ENCODE assay signal across 25 cellular contexts in genomic region chr6:47426524-47427302, GRCh38. TPM values are rescaled to one million over a fixed set of nuclear protein-coding genes. Genes with fewer than 3 reads are reported as not detected.
DNase-seq lines count a peak whose midpoint lies in the region; ATAC-seq, FAIRE-seq and TF ChIP-seq lines count a peak whose summit lies in the region.
"Had no signal": no experiment of that assay in that cellular context is flagged by ENCODE, and none has a peak within 500 bp of the region (broad histone marks: within the 10 kb centered on the region; RNA-seq: fewer than 3 reads in every experiment).

No MANE protein-coding gene starts in this region.

- no peak overlapping the region for H3K4me3 ChIP-seq in fibroblast of mammary gland (ENCODE audit: control insufficient read depth, low read depth, low read length)
- H3K4me3 ChIP-seq: Peyer's patch, SK-N-MC had no signal

- peaks cover 23% of the 10 kb centered on the region for H3K9me3 Mint-ChIP-seq in activated CD8-positive, alpha-beta T cell treated with anti-CD3 and anti-CD28 coated beads, Interleukin-2, amount 10 ng/mL, durations not matched to agents 7 days and 5 days (ENCODE audit: insufficient read depth)
- peaks cover 12% of the 10 kb centered on the region for H3K9me3 Mint-ChIP-seq in activated CD8-positive, alpha-beta T cell treated with anti-CD3 and anti-CD28 coated beads for 36 hours

- intact Hi-C loops in activated CD8-positive, alpha-beta T cell treated with anti-CD3 and anti-CD28 coated beads for 36 hours (cut with micrococcal nuclease): no loop called here

- no peak for TF ChIP-seq CTCF in activated CD8-positive, alpha-beta T cell treated with anti-CD3 and anti-CD28 coated beads for 36 hours (IDR thresholded peaks at IDR 0.05)
- no peak for TF ChIP-seq CTCF in fibroblast of mammary gland (conservative IDR thresholded peaks at IDR 0.05; ENCODE audit: control insufficient read depth, insufficient read depth, low read depth, low read length)

- H3K27ac Mint-ChIP-seq in activated CD8-positive, alpha-beta T cell treated with anti-CD3 and anti-CD28 coated beads, Interleukin-2, amount 10 ng/mL, durations not matched to agents 7 days and 5 days: peak overlapping the region; percentile 31
- H3K27ac Mint-ChIP-seq in activated CD8-positive, alpha-beta T cell treated with anti-CD3 and anti-CD28 coated beads for 36 hours: no peak overlapping the region
- H3K27ac Mint-ChIP-seq: CD8-positive, alpha-beta memory T cell; IgD-negative memory B cell had no signal

- no peak for DNase-seq in activated CD8-positive, alpha-beta T cell treated with anti-CD3 and anti-CD28 coated beads, Interleukin-2, amount 10 ng/mL, durations not matched to agents 7 days and 5 days
- no peak for DNase-seq in activated CD8-positive, alpha-beta T cell treated with anti-CD3 and anti-CD28 coated beads for 36 hours
- DNase-seq in amniotic epithelial cell (ENCODE audit: low read depth) (peak; percentile 46), fibroblast of mammary gland (ENCODE audit: low read depth) (peak; percentile 11), urothelium cell line (ENCODE audit: low spot score) (no peak), NCI-H1694 (lab: John Stamatoyannopoulos, UW) (no peak), NCI-H1436 treated with DMSO at 0.1 percent for 48 hours (lab: John Stamatoyannopoulos, UW) (no peak)
- DNase-seq: ACHN; BE2C; CD8-positive, alpha-beta memory T cell; DMS79 treated with DMSO at 0.1 percent for 48 hours; GF-D8; H7; Karpas-422; NCI-H1092 treated with DMSO at 0.1 percent for 48 hours; NCI-H146; NCI-H2029; NCI-H446 treated with DMSO at 0.1 percent for 48 hours; NCI-H526 treated with DMSO at 0.1 percent for 48 hours; Peyer's patch; SIG-M5 had no signal

- peak; percentile 35 for FAIRE-seq in urothelium cell line (lab: Jason Lieb, UNC)

- H3K4me3 Mint-ChIP-seq in activated CD8-positive, alpha-beta T cell treated with anti-CD3 and anti-CD28 coated beads, Interleukin-2, amount 10 ng/mL, durations not matched to agents 7 days and 5 days: no peak overlapping the region
- no peak overlapping the region for H3K4me3 Mint-ChIP-seq in activated CD8-positive, alpha-beta T cell treated with anti-CD3 and anti-CD28 coated beads for 36 hours
- H3K4me3 Mint-ChIP-seq: CD14-positive monocyte, IgD-negative memory B cell had no signal

- H3K36me3 Mint-ChIP-seq in activated CD8-positive, alpha-beta T cell treated with anti-CD3 and anti-CD28 coated beads, Interleukin-2, amount 10 ng/mL, durations not matched to agents 7 days and 5 days (ENCODE audit: low read depth): peaks cover 15% of the 10 kb centered on the region
- H3K36me3 Mint-ChIP-seq in activated CD8-positive, alpha-beta T cell treated with anti-CD3 and anti-CD28 coated beads for 36 hours (ENCODE audit: low read depth): peaks cover 5% of the 10 kb centered on the region

- H3K4me1 Mint-ChIP-seq in activated CD8-positive, alpha-beta T cell treated with anti-CD3 and anti-CD28 coated beads, Interleukin-2, amount 10 ng/mL, durations not matched to agents 7 days and 5 days (ENCODE audit: low read depth): peaks cover 8% of the 10 kb centered on the region
- no peaks in the 10 kb centered on the region for H3K4me1 Mint-ChIP-seq in activated CD8-positive, alpha-beta T cell treated with anti-CD3 and anti-CD28 coated beads for 36 hours (ENCODE audit: low read depth)
- H3K4me1 Mint-ChIP-seq: CD14-positive monocyte; CD8-positive, alpha-beta memory T cell; IgD-negative memory B cell had no signal

- POLR2A ChIA-PET in activated CD8-positive, alpha-beta T cell treated with anti-CD3 and anti-CD28 coated beads, Interleukin-2, amount 10 ng/mL, durations not matched to agents 7 days and 5 days (lab: Charles Lee): interaction anchor here (1.3 kb wide), 1 partner anchor 51 kb away, joined by 5 read pairs; the partner anchor contains the start of gene CD2AP
- POLR2A ChIA-PET in activated CD8-positive, alpha-beta T cell treated with anti-CD3 and anti-CD28 coated beads for 36 hours (lab: Charles Lee): no interaction called here

- ATAC-seq in activated CD8-positive, alpha-beta T cell treated with anti-CD3 and anti-CD28 coated beads, Interleukin-2, amount 10 ng/mL, durations not matched to agents 7 days and 5 days: no peak
- no peak for ATAC-seq in activated CD8-positive, alpha-beta T cell treated with anti-CD3 and anti-CD28 coated beads for 36 hours
- ATAC-seq in HG03521 (IDR thresholded peaks at IDR 0.05; ENCODE audit: unreplicated experiment): no peak

- H3K27me3 Mint-ChIP-seq in activated CD8-positive, alpha-beta T cell treated with anti-CD3 and anti-CD28 coated beads, Interleukin-2, amount 10 ng/mL, durations not matched to agents 7 days and 5 days (ENCODE audit: low read depth): no peaks in the 10 kb centered on the region
- H3K27me3 Mint-ChIP-seq in activated CD8-positive, alpha-beta T cell treated with anti-CD3 and anti-CD28 coated beads for 36 hours: no peaks in the 10 kb centered on the region
- H3K27me3 Mint-ChIP-seq: IgD-negative memory B cell had no signal

- CTCF ChIA-PET in activated CD8-positive, alpha-beta T cell treated with anti-CD3 and anti-CD28 coated beads, Interleukin-2, amount 10 ng/mL, durations not matched to agents 7 days and 5 days (lab: Charles Lee): no interaction called here
- CTCF ChIA-PET in activated CD8-positive, alpha-beta T cell treated with anti-CD3 and anti-CD28 coated beads for 36 hours (lab: Charles Lee): interaction anchor here (1.6 kb wide), 1 partner anchor 12 kb away, joined by 4 read pairs; no protein-coding TSS in a partner anchor

RNA-seq across cellular contexts. Expression of gene CD2AP, which starts 50.9 kb away (rescaled TPM):
- total RNA-seq in activated CD8-positive, alpha-beta T cell treated with anti-CD3 and anti-CD28 coated beads, Interleukin-2, amount 10 ng/mL, durations not matched to agents 7 days and 5 days: 10 to 100 TPM; 38.8 to 39.2 TPM
- total RNA-seq in activated CD8-positive, alpha-beta T cell treated with anti-CD3 and anti-CD28 coated beads for 36 hours: 10 to 100 TPM; 28.3 to 29.2 TPM

Comparison
In these comparisons a context has a peak if more than half of its experiments do, and no peak if none do; other contexts are left out.
1. DNase-seq: peak in amniotic epithelial cell (single experiment) and fibroblast of mammary gland (single experiment); none in activated CD8-positive, alpha-beta T cell treated with anti-CD3 and anti-CD28 coated beads, Interleukin-2, amount 10 ng/mL, durations not matched to agents 7 days and 5 days (single experiment), activated CD8-positive, alpha-beta T cell treated with anti-CD3 and anti-CD28 coated beads for 36 hours (single experiment), urothelium cell line (single experiment), NCI-H1694 (single experiment) and NCI-H1436 treated with DMSO at 0.1 percent for 48 hours (single experiment).